ENCODE assay signal across 1 cellular context in the genomic region with DNA sequence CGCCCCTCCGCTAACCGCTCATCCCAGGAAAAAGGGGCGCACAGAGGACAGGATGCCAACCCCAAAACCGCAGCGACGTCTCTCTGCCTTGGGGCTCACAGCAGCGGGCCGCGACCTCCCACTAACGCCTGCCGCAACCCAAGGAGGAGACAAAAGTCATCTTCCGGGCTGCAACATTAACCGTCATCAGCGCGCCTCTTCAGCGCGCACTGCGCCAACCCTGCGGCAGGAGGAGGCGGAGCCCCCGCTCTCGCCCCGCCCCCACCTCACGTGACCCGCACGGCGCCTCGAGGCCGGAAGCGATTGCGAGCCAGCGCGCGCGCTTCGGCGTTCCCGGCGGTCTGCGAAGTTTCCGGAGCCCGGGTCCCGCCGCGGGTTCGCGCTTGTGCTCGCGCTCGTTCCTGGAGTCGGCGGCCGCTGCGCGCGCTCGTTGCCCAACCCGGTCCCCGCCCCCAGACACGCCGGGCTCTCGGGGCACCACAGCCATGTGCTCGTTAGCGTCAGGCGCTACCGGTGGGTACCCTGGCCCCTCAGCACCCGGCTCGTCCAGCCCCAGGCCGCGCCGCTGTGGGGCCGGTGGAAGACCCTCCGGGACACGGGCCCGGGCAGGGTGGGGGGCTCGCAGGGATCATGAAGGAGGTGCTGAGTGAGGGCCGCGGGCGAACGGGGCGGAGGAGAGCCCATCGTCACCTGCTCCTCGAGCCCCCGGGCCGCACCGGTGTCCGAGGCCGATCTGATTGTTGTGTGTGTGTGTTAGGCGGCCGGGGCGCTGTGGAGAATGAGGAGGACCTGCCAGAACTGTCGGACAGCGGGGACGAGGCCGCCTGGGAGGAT.
TF ChIP-seq lines count a peak whose summit lies in the region.

TSS of gene PRMT3 (plus strand) at position 455 of the 834 bp plus-strand sequence. CDS start at position 486, 31 bp downstream.

TF ChIP-seq in SK-N-SH, 30 proteins besides CTCF, POLR2A, EP300 and RAD21 (continued from another document):
- TF ChIP-seq MAX (IDR thresholded peaks at IDR 0.05; ENCODE audit: low read depth): peak; percentile 94
- peak; percentile 55; the same call in 1 of the 2 replicates for TF ChIP-seq TAF1 (IDR thresholded peaks at IDR 0.05; ENCODE audit: borderline replicate concordance, low read depth, low read length)
- TF ChIP-seq EZH2phosphoT487 (IDR thresholded peaks at IDR 0.05; ENCODE audit: borderline replicate concordance, low read depth): no peak
- no peak for TF ChIP-seq FOSL2 (IDR thresholded peaks at IDR 0.05; ENCODE audit: borderline replicate concordance, low read depth)
- TF ChIP-seq, protein P1, sequence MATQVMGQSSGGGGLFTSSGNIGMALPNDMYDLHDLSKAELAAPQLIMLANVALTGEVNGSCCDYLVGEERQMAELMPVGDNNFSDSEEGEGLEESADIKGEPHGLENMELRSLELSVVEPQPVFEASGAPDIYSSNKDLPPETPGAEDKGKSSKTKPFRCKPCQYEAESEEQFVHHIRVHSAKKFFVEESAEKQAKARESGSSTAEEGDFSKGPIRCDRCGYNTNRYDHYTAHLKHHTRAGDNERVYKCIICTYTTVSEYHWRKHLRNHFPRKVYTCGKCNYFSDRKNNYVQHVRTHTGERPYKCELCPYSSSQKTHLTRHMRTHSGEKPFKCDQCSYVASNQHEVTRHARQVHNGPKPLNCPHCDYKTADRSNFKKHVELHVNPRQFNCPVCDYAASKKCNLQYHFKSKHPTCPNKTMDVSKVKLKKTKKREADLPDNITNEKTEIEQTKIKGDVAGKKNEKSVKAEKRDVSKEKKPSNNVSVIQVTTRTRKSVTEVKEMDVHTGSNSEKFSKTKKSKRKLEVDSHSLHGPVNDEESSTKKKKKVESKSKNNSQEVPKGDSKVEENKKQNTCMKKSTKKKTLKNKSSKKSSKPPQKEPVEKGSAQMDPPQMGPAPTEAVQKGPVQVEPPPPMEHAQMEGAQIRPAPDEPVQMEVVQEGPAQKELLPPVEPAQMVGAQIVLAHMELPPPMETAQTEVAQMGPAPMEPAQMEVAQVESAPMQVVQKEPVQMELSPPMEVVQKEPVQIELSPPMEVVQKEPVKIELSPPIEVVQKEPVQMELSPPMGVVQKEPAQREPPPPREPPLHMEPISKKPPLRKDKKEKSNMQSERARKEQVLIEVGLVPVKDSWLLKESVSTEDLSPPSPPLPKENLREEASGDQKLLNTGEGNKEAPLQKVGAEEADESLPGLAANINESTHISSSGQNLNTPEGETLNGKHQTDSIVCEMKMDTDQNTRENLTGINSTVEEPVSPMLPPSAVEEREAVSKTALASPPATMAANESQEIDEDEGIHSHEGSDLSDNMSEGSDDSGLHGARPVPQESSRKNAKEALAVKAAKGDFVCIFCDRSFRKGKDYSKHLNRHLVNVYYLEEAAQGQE (IDR thresholded peaks at IDR 0.05; ENCODE audit: low read depth, low read length): no peak; the same call in 1 of the 2 replicates
- TF ChIP-seq NFIC (IDR thresholded peaks at IDR 0.05; ENCODE audit: borderline replicate concordance): no peak
- TF ChIP-seq TCF12 (IDR thresholded peaks at IDR 0.05): no peak
- TF ChIP-seq JUND (IDR thresholded peaks at IDR 0.05): no peak
